Comparison of ENCODE assay signal across 27 cellular contexts in the genomic region with DNA sequence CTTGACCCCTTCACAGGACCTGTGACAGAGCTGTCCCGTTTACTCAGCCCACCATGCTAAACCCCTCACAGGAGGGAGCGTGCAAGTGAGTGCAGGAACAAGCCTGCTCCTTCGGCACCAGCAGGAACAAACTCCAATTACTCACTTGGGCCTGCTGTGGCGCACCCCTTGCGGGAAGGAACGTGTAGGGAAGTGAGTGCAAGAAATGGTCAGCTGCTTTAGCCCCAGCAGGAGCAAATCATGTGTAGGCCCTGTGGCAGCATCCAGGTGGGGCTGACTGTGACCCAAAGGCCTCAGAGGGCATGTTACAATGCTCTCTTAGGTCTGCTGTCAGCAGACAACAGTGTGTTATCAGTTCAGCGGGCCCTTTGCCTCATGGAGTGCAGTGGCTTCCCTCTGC.
"Had no signal": no experiment of that assay in that cellular context is flagged by ENCODE, and none has a peak within 500 bp of the region (broad histone marks: within the 10 kb centered on the region; RNA-seq: fewer than 3 reads in every experiment).

No MANE protein-coding gene starts in this region.

- H3K4me2 ChIP-seq: neural progenitor cell, smooth muscle cell had no signal

- H3K4me3 ChIP-seq: left lung, lung, neural progenitor cell, ovary, right atrium auricular region, right lobe of liver, smooth muscle cell, stomach, testis, thyroid gland, transverse colon, upper lobe of left lung had no signal

- H3K36me3 ChIP-seq: left lung, neural progenitor cell, ovary, right atrium auricular region, right lobe of liver, stomach, thyroid gland, transverse colon, upper lobe of left lung had no signal

- H3K27me3 ChIP-seq: left lung, neural progenitor cell, ovary, right atrium auricular region, right lobe of liver, stomach, testis, thyroid gland, transverse colon, upper lobe of left lung had no signal

- DNase-seq: hypothalamus; immature natural killer cell; kidney; left colon; left lung; mesendoderm; naive B cell; natural killer cell; nephron progenitor cell; ovary; stimulated activated CD4-positive, alpha-beta T cell treated with anti-CD3 and anti-CD28 coated beads, Interleukin-1b, Interleukin-23, amount 100 ng/mL, for 48 hours; stimulated activated CD4-positive, alpha-beta T cell treated with anti-CD3 and anti-CD28 coated beads, Interleukin-2, amount 100 ng/mL, for 48 hours; stimulated activated CD4-positive, alpha-beta T cell treated with anti-CD3 and anti-CD28 coated beads, Interleukin-4, amount 100 ng/mL, for 4 hours; stimulated activated naive B cell treated with anti-CD40 and anti-IgM and Interleukin-4, amounts not matched to agents 10 μg/mL and 1 μg/mL and 100 μg/mL, for 72 hours; stimulated activated naive CD8-positive, alpha-beta T cell treated with anti-CD3 and anti-CD28 coated beads, Interleukin-15, Interleukin-2, amounts not matched to agents 100 U/mL and 50 U/mL, for 24 hours; stomach; testis; thyroid gland; transverse colon had no signal

- H3K27ac ChIP-seq: left lung, neural progenitor cell, ovary, right atrium auricular region, right lobe of liver, stomach, testis, thyroid gland, transverse colon, upper lobe of left lung had no signal

- FAIRE-seq: islet of Langerhans, kidney, urothelium cell line had no signal

- H3K9ac ChIP-seq: neural progenitor cell had no signal

- H3K4me1 ChIP-seq: left lung, neural progenitor cell, right atrium auricular region, right lobe of liver, stomach, thyroid gland, transverse colon had no signal

- H3K9me3 ChIP-seq: ovary, right lobe of liver, testis, thyroid gland, transverse colon had no signal

- H2AFZ ChIP-seq: neural progenitor cell had no signal

- ATAC-seq: left colon; left lung; natural killer cell; stimulated activated naive B cell treated with anti-CD40 and anti-IgM and Interleukin-4, amounts not matched to agents 10 μg/mL and 1 μg/mL and 100 μg/mL, for 72 hours; stimulated activated naive CD8-positive, alpha-beta T cell treated with anti-CD3 and anti-CD28 coated beads, Interleukin-15, Interleukin-2, amounts not matched to agents 100 U/mL and 50 U/mL, for 24 hours had no signal
